Comparison of ENCODE assay signal across 10 cellular contexts in the genomic region with DNA sequence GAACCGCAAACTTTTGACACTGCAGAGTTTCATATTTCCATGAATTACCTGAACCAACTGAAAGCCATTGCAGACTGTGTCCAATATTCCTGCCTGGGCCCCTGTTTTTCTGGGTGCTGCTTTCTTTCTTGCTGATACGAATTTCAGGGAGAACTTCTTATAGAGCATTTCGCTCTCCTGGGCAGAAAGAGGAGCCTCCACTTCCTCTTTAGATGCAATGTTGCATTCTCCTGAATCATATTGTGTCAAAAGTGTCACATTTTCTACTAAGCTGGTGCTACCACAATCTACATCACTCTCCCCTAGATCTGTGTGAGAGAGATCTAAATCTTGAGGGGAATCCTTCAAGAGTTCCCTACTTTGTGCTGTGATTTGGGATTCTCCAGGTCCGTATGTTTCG.
DNase-seq lines count a peak whose midpoint lies in the region; ATAC-seq and TF ChIP-seq lines count a peak whose summit lies in the region.
"Had no signal": no experiment of that assay in that cellular context is flagged by ENCODE, and none has a peak within 500 bp of the region (broad histone marks: within the 10 kb centered on the region; RNA-seq: fewer than 3 reads in every experiment).

No MANE protein-coding gene starts in this region.

- H3K27ac ChIP-seq in HEK293 (ENCODE audit: extremely low read depth, low read depth, low read length): peak overlapping the region; percentile 95
- peak overlapping the region; percentile 84 for H3K27ac ChIP-seq in RWPE2 (ENCODE audit: poor library complexity, severe bottlenecking)
- no peak overlapping the region for H3K27ac ChIP-seq in smooth muscle cell (ENCODE audit: low read depth)

- H3K9ac ChIP-seq in smooth muscle cell (ENCODE audit: low read depth): no peak overlapping the region

- 93% methylated on average over 5 of the region's 5 CpGs for WGBS in smooth muscle cell (ENCODE audit: low lambda C conversion rate)

- peaks cover 24% of the 10 kb centered on the region for H3F3A ChIP-seq in smooth muscle cell (ENCODE audit: low read depth)

- H3K4me1 ChIP-seq in HEK293 (ENCODE audit: control insufficient read depth, insufficient read depth, low read length) (peaks cover 33% of the 10 kb centered on the region), RWPE2 (ENCODE audit: insufficient read depth, poor library complexity, severe bottlenecking) (peaks cover 35% of the 10 kb centered on the region), smooth muscle cell (ENCODE audit: low read depth) (peaks cover 36% of the 10 kb centered on the region)

- no peaks in the 10 kb centered on the region for H3K9me3 ChIP-seq in HEK293 (ENCODE audit: control insufficient read depth, insufficient read depth, low read depth, low read length)
- H3K9me3 ChIP-seq in RWPE2 (ENCODE audit: severe bottlenecking): no peaks in the 10 kb centered on the region
- no peaks in the 10 kb centered on the region for H3K9me3 ChIP-seq in smooth muscle cell (replicated peaks; ENCODE audit: low read depth)

- H3K27me3 ChIP-seq in RWPE2 (ENCODE audit: insufficient read depth, poor library complexity, severe bottlenecking): no peaks in the 10 kb centered on the region
- no peaks in the 10 kb centered on the region for H3K27me3 ChIP-seq in smooth muscle cell (ENCODE audit: low read depth)

- CTCF ChIA-PET in HEK293 (lab: Yijun Ruan, JAX): interaction anchor here (0.9 to 2.9 kb wide), 4 partner anchors 11 to 56 kb away, joined by 3 to 15 read pairs (median 6); no protein-coding TSS in a partner anchor

- H2AFZ ChIP-seq in smooth muscle cell (ENCODE audit: low read depth): no peak overlapping the region

- H4K20me1 ChIP-seq in smooth muscle cell (ENCODE audit: low read depth): no peaks in the 10 kb centered on the region

- TF ChIP-seq CTCF in HEK293 (tag by site-specific recombination; IDR thresholded peaks at IDR 0.05): no peak
- no peak for TF ChIP-seq CTCF in RWPE2 (IDR thresholded peaks at IDR 0.05; ENCODE audit: poor library complexity, severe bottlenecking)
- TF ChIP-seq CTCF in fibroblast of pulmonary artery (IDR thresholded peaks at IDR 0.05; ENCODE audit: low read length, missing control alignments): no peak
- TF ChIP-seq CTCF in smooth muscle cell (IDR thresholded peaks at IDR 0.05; ENCODE audit: borderline replicate concordance, insufficient read depth, poor library complexity, severe bottlenecking): no peak

- H3K79me2 ChIP-seq in smooth muscle cell (ENCODE audit: low read depth): peaks cover 39% of the 10 kb centered on the region

- POLR2A ChIA-PET in HEK293 (lab: Yijun Ruan, JAX): no interaction called here

- H3K36me3 ChIP-seq in HEK293 (ENCODE audit: control insufficient read depth in 2 of 2, insufficient read depth in 1 of 2, low read length in 2 of 2): peaks cover 6 to 11% of the 10 kb centered on the region in 2 experiments; a peak in 2 of 3 replicates
- peaks cover 16% of the 10 kb centered on the region for H3K36me3 ChIP-seq in RWPE2 (ENCODE audit: low read depth)
- H3K36me3 ChIP-seq in smooth muscle cell (ENCODE audit: low read depth): no peaks in the 10 kb centered on the region

- H3K4me2 ChIP-seq in smooth muscle cell: peak overlapping the region; percentile 96

- H3K4me3 ChIP-seq in HEK293 (ENCODE audit: low read depth, low read length): peak overlapping the region; percentile 53
- peak overlapping the region; percentile 45 for H3K4me3 ChIP-seq in RWPE2 (ENCODE audit: severe bottlenecking)
- H3K4me3 ChIP-seq in fibroblast of pulmonary artery (replicated peaks; ENCODE audit: low read depth, low read length): peak overlapping the region; percentile 73
- peak overlapping the region; percentile 73 for H3K4me3 ChIP-seq in smooth muscle cell

- DNase-seq in RWPE2 (ENCODE audit: low spot score) (no peak), fibroblast of pulmonary artery (ENCODE audit: low read depth) (no peak), smooth muscle cell (lab: John Stamatoyannopoulos, UW; ENCODE audit: unreplicated experiment) (no peak), NCI-H1092 (lab: John Stamatoyannopoulos, UW) (no peak), NCI-H2171 (lab: John Stamatoyannopoulos, UW) (no peak), NCI-H524 treated with DMSO at 0.1 percent for 48 hours (lab: John Stamatoyannopoulos, UW) (no peak), activated T-cell treated with anti-CD3 and anti-CD28 coated beads for 4 hours (no peak)
- DNase-seq: NCI-H2227 treated with DMSO at 0.1 percent for 48 hours; stimulated activated CD4-positive, alpha-beta T cell treated with anti-CD3 and anti-CD28 coated beads, Interleukin-12 subunit alpha, Interleukin-12 subunit beta, amount 100 ng/mL, for 4 hours had no signal

- no peak for ATAC-seq in RWPE2 (ENCODE audit: low read depth)

TF ChIP-seq in HEK293, 187 proteins besides CTCF, POLR2A, EP300 and RAD21:
- no peak for TF ChIP-seq ZNF571 (tag by site-specific recombination; IDR thresholded peaks at IDR 0.05)
- TF ChIP-seq ZNF133 (tag by site-specific recombination; IDR thresholded peaks at IDR 0.05): no peak
TF ChIP-seq in HEK293: peak in this region for 0.
